ENCODE assay signal across 8 cellular contexts in genomic region chrX:24498181-24498580, GRCh38. TPM values are rescaled to one million over a fixed set of nuclear protein-coding genes. Genes with fewer than 3 reads are reported as not detected.
DNase-seq lines count a peak whose midpoint lies in the region; ATAC-seq and TF ChIP-seq lines count a peak whose summit lies in the region.

No MANE protein-coding gene starts in this region.

- H3K4me1 ChIP-seq in cardiac muscle cell (ENCODE audit: low read depth), result no peaks in the 10 kb centered on the region
- peaks cover 0 to 54% (median 13%) of the 10 kb centered on the region in 4 donors for H3K4me1 ChIP-seq in tibial artery

- no peaks in the 10 kb centered on the region for H3K27me3 Mint-ChIP-seq in activated CD4-positive, alpha-beta T cell treated with anti-CD3 and anti-CD28 coated beads, Interleukin-2, amount 10 ng/mL, durations not matched to agents 24 days and 14 days

- intact Hi-C loops in activated CD4-positive, alpha-beta T cell treated with anti-CD3 and anti-CD28 coated beads, Interleukin-2, amount 10 ng/mL, durations not matched to agents 24 days and 14 days (cut with micrococcal nuclease), result loop anchor here (2.0 to 5.0 kb wide), 2 partner anchors 17 to 126 kb away; no protein-coding TSS in a partner anchor
- intact Hi-C loops in tibial artery (cut with DNase I; ENCODE audit: low total_unique reads), result loop anchor here (5.0 kb wide), 1 partner anchor 101 kb away; no protein-coding TSS in a partner anchor

- no peak overlapping the region for H3K27ac Mint-ChIP-seq in activated CD4-positive, alpha-beta T cell treated with anti-CD3 and anti-CD28 coated beads, Interleukin-2, amount 10 ng/mL, durations not matched to agents 24 days and 14 days

- no peak overlapping the region for H3K27ac ChIP-seq in cardiac muscle cell
- peak overlapping the region in 1 of 2 donors; percentile 39 for H3K27ac ChIP-seq in tibial artery

- TF ChIP-seq CTCF in cardiac muscle cell (IDR thresholded peaks at IDR 0.05; ENCODE audit: low read depth, low read length) (peak; percentile 29), tibial artery (IDR thresholded peaks at IDR 0.05) (peak; percentile 39 to 41)

- H3K4me3 ChIP-seq in cardiac muscle cell (no peak overlapping the region), tibial artery (no peak overlapping the region)

- no peak for ATAC-seq in HG03469 (IDR thresholded peaks at IDR 0.05; ENCODE audit: unreplicated experiment)
- ATAC-seq in HG02623 (IDR thresholded peaks at IDR 0.05; ENCODE audit: unreplicated experiment), result no peak

- H3K4me1 Mint-ChIP-seq in activated CD4-positive, alpha-beta T cell treated with anti-CD3 and anti-CD28 coated beads, Interleukin-2, amount 10 ng/mL, durations not matched to agents 24 days and 14 days, result peaks cover 20% of the 10 kb centered on the region

- H3K27me3 ChIP-seq in cardiac muscle cell (no peaks in the 10 kb centered on the region), tibial artery (no peaks in the 10 kb centered on the region)

- no peaks in the 10 kb centered on the region for H3K9me3 ChIP-seq in cardiac muscle cell (ENCODE audit: low read depth)
- no peaks in the 10 kb centered on the region for H3K9me3 ChIP-seq in tibial artery

- H3K36me3 ChIP-seq in cardiac muscle cell (peaks cover 18% of the 10 kb centered on the region), tibial artery (peaks cover 0 to under 1% (median 0%) of the 10 kb centered on the region in 3 donors)

- H3K9me3 Mint-ChIP-seq in activated CD4-positive, alpha-beta T cell treated with anti-CD3 and anti-CD28 coated beads, Interleukin-2, amount 10 ng/mL, durations not matched to agents 24 days and 14 days, result no peaks in the 10 kb centered on the region

- peaks cover 5% of the 10 kb centered on the region for H3K36me3 Mint-ChIP-seq in activated CD4-positive, alpha-beta T cell treated with anti-CD3 and anti-CD28 coated beads, Interleukin-2, amount 10 ng/mL, durations not matched to agents 24 days and 14 days (ENCODE audit: low read depth)

- peak overlapping the region; percentile 28 for H3K4me3 Mint-ChIP-seq in activated CD4-positive, alpha-beta T cell treated with anti-CD3 and anti-CD28 coated beads, Interleukin-2, amount 10 ng/mL, durations not matched to agents 24 days and 14 days

- DNase-seq in stimulated activated CD4-positive, alpha-beta T cell treated with anti-CD3 and anti-CD28 coated beads, Interleukin-2, amount 100 ng/mL, for 24 hours, result peak; percentile 6 to 23
- DNase-seq in stimulated activated CD4-positive, alpha-beta T cell treated with anti-CD3 and anti-CD28 coated beads, Interleukin-2, amount 100 ng/mL, for 48 hours, result no peak
- peak; percentile 74 for DNase-seq in activated CD4-positive, alpha-beta T cell treated with anti-CD3 and anti-CD28 coated beads, Interleukin-2, amount 10 ng/mL, durations not matched to agents 24 days and 14 days
- DNase-seq in cardiac muscle cell (ENCODE audit: low read depth in 1 of 2, low spot score in 1 of 2) (peak in 1 of 2 donors; percentile 30), tibial artery (peak; percentile 26 to 66), NCI-H2081 treated with DMSO at 0.1 percent for 48 hours (lab: John Stamatoyannopoulos, UW) (no peak)

RNA-seq across cellular contexts. Expression of gene PDK3, which starts 33.1 kb away (rescaled TPM):
- 26.3 and 30.7 TPM in 2 replicates for total RNA-seq in activated CD4-positive, alpha-beta T cell treated with anti-CD3 and anti-CD28 coated beads, Interleukin-2, amount 10 ng/mL, durations not matched to agents 24 days and 14 days
- 55.0 and 60.0 TPM in 2 replicates for total RNA-seq in cardiac muscle cell
- 65.3 and 72.5 TPM in 2 replicates for polyA plus RNA-seq in cardiac muscle cell

Comparison
In these comparisons a context has a peak if more than half of its experiments do, and no peak if none do; other contexts are left out.
1. DNase-seq: peak in stimulated activated CD4-positive, alpha-beta T cell treated with anti-CD3 and anti-CD28 coated beads, Interleukin-2, amount 100 ng/mL, for 24 hours (2 of 2), activated CD4-positive, alpha-beta T cell treated with anti-CD3 and anti-CD28 coated beads, Interleukin-2, amount 10 ng/mL, durations not matched to agents 24 days and 14 days (single experiment) and tibial artery (2 of 2); none in stimulated activated CD4-positive, alpha-beta T cell treated with anti-CD3 and anti-CD28 coated beads, Interleukin-2, amount 100 ng/mL, for 48 hours (0 of 2) and NCI-H2081 treated with DMSO at 0.1 percent for 48 hours (single experiment).